In the genomic region with DNA sequence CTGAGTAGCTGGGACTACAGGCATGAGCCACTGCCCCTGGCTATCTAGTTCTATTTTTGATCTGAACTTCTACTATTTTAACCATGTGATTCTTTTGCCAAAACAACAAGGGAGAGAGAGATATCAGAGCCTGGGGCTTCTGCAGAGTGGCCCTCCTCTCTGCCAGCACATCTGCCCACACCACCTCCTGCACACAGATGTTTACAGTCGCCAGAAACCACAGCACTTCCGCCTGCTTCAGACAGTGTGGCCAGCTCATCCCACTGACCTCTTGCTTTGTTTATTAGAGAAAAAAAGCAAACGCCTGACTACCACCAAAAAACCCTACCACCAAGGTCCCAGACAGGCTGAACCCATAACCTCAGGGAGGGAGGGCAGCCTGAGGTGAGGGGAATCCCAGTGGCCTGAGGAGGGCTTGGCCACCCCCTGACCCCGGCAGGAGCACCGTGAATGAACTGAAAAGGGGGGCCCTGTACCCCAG, we compare ENCODE assay signal across 1 cellular context.
TF ChIP-seq lines count a peak whose summit lies in the region.

No MANE protein-coding gene starts in this region.

TF ChIP-seq in K562, 482 proteins besides CTCF, POLR2A, EP300 and RAD21 (continued from another document and continues in another):
- TF ChIP-seq NKRF (IDR thresholded peaks at IDR 0.05; ENCODE audit: borderline replicate concordance) (no peak), PTRF (tag; IDR thresholded peaks at IDR 0.05) (0 out of 2 replicates have a peak, but pooled peaks have one; percentile 5), STAT5B (CRISPR knock-in tag; IDR thresholded peaks at IDR 0.05) (no peak), HNRNPLL (IDR thresholded peaks at IDR 0.05; ENCODE audit: low read depth, low read length, poor library complexity, severe bottlenecking) (no peak), MAZ (CRISPR knock-in tag; conservative IDR thresholded peaks at IDR 0.05 in 1 of 2, IDR thresholded peaks at IDR 0.05 in 1 of 2) (peak in 1 of 2 experiments; percentile 61; a peak in 2 of 4 replicates), ZNF444 (CRISPR knock-in tag; IDR thresholded peaks at IDR 0.05) (no peak), HDAC1 (IDR thresholded peaks at IDR 0.05) (peak in 1 of 2 experiments; percentile 21; a peak in 1 of 4 replicates), KDM5B (IDR thresholded peaks at IDR 0.05; ENCODE audit: insufficient replicate concordance, low read depth, low read length) (peak; percentile 28), FIP1L1 (IDR thresholded peaks at IDR 0.05; ENCODE audit: low read depth, low read length, poor library complexity, severe bottlenecking) (no peak), XRCC4 (IDR thresholded peaks at IDR 0.05; ENCODE audit: extremely low read depth, insufficient read depth, insufficient read length) (no peak), RBM14 (IDR thresholded peaks at IDR 0.05; ENCODE audit: borderline replicate concordance, insufficient read depth, low read depth, low read length) (no peak), CHD4 (IDR thresholded peaks at IDR 0.05; ENCODE audit: insufficient read depth, insufficient replicate concordance, low read depth, low read length, poor library complexity, severe bottlenecking) (no peak), ZNF263 (CRISPR knock-in tag; IDR thresholded peaks at IDR 0.05; ENCODE audit: borderline replicate concordance) (peak; percentile 17; the same call in 1 of the 2 replicates), ARID1B (IDR thresholded peaks at IDR 0.05) (peak; percentile 72), NRF1 (conservative IDR thresholded peaks at IDR 0.05 in 1 of 2, IDR thresholded peaks at IDR 0.05 in 1 of 2) (peak in 1 of 2 experiments; percentile 33; a peak in 1 of 4 replicates), MECOM (CRISPR knock-in tag; IDR thresholded peaks at IDR 0.05) (peak; percentile 51; the same call in 1 of the 2 replicates), E2F3 (CRISPR knock-in tag; IDR thresholded peaks at IDR 0.05) (no peak), ID3 (CRISPR knock-in tag; IDR thresholded peaks at IDR 0.05) (no peak), ID3 (tag; IDR thresholded peaks at IDR 0.05) (peak; percentile 73; the same call in 1 of the 2 replicates), ZKSCAN8 (CRISPR knock-in tag; IDR thresholded peaks at IDR 0.05) (peak; percentile 69; the same call in 1 of the 2 replicates), PCBP1 (IDR thresholded peaks at IDR 0.05; ENCODE audit: low read depth, low read length, poor library complexity, severe bottlenecking) (no peak), ERF (CRISPR knock-in tag; IDR thresholded peaks at IDR 0.05) (peak; percentile 70; the same call in 1 of the 2 replicates), RBM25 (IDR thresholded peaks at IDR 0.05; ENCODE audit: low read depth, low read length, severe bottlenecking) (no peak), SREBF1 (IDR thresholded peaks at IDR 0.05; ENCODE audit: borderline replicate concordance, low read depth, low read length) (no peak), POU5F1 (IDR thresholded peaks at IDR 0.05; ENCODE audit: borderline replicate concordance, low read depth, low read length, partially characterized antibody) (no peak), ZNF324 (CRISPR knock-in tag; IDR thresholded peaks at IDR 0.05) (no peak), ZNF584 (CRISPR knock-in tag; IDR thresholded peaks at IDR 0.05; ENCODE audit: low read depth) (peak; percentile 50; the same call in 1 of the 2 replicates), ETV1 (tag; conservative IDR thresholded peaks at IDR 0.05; ENCODE audit: low read depth) (peak; percentile 85), ZNF175 (CRISPR knock-in tag; IDR thresholded peaks at IDR 0.05; ENCODE audit: low read depth) (no peak), POLR2B (IDR thresholded peaks at IDR 0.05; ENCODE audit: low read depth, partially characterized antibody) (no peak), ELF2 (CRISPR knock-in tag; IDR thresholded peaks at IDR 0.05) (no peak), MYBL2 (IDR thresholded peaks at IDR 0.05; ENCODE audit: low read depth) (no peak), MYBL2 (CRISPR knock-in tag; IDR thresholded peaks at IDR 0.05; ENCODE audit: borderline replicate concordance) (no peak), NELFE (IDR thresholded peaks at IDR 0.05; ENCODE audit: insufficient read depth, insufficient read length) (no peak), LCOR (CRISPR knock-in tag; IDR thresholded peaks at IDR 0.05) (peak; percentile 45; the same call in 1 of the 2 replicates), NR4A1 (CRISPR knock-in tag; IDR thresholded peaks at IDR 0.05) (no peak), NR4A1 (tag; IDR thresholded peaks at IDR 0.05) (no peak), ZNF253 (CRISPR knock-in tag; conservative IDR thresholded peaks at IDR 0.05) (no peak), TOE1 (IDR thresholded peaks at IDR 0.05; ENCODE audit: borderline replicate concordance) (no peak), TOE1 (CRISPR knock-in tag; IDR thresholded peaks at IDR 0.05; ENCODE audit: borderline replicate concordance, low read depth) (no peak), NFIC (IDR thresholded peaks at IDR 0.05) (0 out of 2 replicates have a peak, but pooled peaks have one; percentile 28), HMG20B (CRISPR knock-in tag; IDR thresholded peaks at IDR 0.05) (no peak), ZBTB17 (CRISPR knock-in tag; IDR thresholded peaks at IDR 0.05) (peak; percentile 63; the same call in 1 of the 2 replicates), LARP7 (IDR thresholded peaks at IDR 0.05) (0 out of 2 replicates have a peak, but pooled peaks have one; percentile 49), NCOA1 (IDR thresholded peaks at IDR 0.05; ENCODE audit: low read depth) (peak; percentile 17; the same call in 1 of the 2 replicates)
- TF ChIP-seq, protein P1, sequence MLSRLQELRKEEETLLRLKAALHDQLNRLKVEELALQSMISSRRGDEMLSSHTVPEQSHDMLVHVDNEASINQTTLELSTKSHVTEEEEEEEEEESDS (CRISPR knock-in tag; IDR thresholded peaks at IDR 0.05) = no peak
- TF ChIP-seq, protein P2, sequence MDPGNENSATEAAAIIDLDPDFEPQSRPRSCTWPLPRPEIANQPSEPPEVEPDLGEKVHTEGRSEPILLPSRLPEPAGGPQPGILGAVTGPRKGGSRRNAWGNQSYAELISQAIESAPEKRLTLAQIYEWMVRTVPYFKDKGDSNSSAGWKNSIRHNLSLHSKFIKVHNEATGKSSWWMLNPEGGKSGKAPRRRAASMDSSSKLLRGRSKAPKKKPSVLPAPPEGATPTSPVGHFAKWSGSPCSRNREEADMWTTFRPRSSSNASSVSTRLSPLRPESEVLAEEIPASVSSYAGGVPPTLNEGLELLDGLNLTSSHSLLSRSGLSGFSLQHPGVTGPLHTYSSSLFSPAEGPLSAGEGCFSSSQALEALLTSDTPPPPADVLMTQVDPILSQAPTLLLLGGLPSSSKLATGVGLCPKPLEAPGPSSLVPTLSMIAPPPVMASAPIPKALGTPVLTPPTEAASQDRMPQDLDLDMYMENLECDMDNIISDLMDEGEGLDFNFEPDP (CRISPR knock-in tag; IDR thresholded peaks at IDR 0.05) = no peak
- TF ChIP-seq, protein P3, sequence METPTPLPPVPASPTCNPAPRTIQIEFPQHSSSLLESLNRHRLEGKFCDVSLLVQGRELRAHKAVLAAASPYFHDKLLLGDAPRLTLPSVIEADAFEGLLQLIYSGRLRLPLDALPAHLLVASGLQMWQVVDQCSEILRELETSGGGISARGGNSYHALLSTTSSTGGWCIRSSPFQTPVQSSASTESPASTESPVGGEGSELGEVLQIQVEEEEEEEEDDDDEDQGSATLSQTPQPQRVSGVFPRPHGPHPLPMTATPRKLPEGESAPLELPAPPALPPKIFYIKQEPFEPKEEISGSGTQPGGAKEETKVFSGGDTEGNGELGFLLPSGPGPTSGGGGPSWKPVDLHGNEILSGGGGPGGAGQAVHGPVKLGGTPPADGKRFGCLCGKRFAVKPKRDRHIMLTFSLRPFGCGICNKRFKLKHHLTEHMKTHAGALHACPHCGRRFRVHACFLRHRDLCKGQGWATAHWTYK (CRISPR knock-in tag; IDR thresholded peaks at IDR 0.05) = 0 out of 2 replicates have a peak, but pooled peaks have one; percentile 53
- TF ChIP-seq, protein P4, sequence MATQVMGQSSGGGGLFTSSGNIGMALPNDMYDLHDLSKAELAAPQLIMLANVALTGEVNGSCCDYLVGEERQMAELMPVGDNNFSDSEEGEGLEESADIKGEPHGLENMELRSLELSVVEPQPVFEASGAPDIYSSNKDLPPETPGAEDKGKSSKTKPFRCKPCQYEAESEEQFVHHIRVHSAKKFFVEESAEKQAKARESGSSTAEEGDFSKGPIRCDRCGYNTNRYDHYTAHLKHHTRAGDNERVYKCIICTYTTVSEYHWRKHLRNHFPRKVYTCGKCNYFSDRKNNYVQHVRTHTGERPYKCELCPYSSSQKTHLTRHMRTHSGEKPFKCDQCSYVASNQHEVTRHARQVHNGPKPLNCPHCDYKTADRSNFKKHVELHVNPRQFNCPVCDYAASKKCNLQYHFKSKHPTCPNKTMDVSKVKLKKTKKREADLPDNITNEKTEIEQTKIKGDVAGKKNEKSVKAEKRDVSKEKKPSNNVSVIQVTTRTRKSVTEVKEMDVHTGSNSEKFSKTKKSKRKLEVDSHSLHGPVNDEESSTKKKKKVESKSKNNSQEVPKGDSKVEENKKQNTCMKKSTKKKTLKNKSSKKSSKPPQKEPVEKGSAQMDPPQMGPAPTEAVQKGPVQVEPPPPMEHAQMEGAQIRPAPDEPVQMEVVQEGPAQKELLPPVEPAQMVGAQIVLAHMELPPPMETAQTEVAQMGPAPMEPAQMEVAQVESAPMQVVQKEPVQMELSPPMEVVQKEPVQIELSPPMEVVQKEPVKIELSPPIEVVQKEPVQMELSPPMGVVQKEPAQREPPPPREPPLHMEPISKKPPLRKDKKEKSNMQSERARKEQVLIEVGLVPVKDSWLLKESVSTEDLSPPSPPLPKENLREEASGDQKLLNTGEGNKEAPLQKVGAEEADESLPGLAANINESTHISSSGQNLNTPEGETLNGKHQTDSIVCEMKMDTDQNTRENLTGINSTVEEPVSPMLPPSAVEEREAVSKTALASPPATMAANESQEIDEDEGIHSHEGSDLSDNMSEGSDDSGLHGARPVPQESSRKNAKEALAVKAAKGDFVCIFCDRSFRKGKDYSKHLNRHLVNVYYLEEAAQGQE (CRISPR knock-in tag; IDR thresholded peaks at IDR 0.05; ENCODE audit: low read depth) = 0 out of 2 replicates have a peak, but pooled peaks have one; percentile 53
- TF ChIP-seq, protein P5, sequence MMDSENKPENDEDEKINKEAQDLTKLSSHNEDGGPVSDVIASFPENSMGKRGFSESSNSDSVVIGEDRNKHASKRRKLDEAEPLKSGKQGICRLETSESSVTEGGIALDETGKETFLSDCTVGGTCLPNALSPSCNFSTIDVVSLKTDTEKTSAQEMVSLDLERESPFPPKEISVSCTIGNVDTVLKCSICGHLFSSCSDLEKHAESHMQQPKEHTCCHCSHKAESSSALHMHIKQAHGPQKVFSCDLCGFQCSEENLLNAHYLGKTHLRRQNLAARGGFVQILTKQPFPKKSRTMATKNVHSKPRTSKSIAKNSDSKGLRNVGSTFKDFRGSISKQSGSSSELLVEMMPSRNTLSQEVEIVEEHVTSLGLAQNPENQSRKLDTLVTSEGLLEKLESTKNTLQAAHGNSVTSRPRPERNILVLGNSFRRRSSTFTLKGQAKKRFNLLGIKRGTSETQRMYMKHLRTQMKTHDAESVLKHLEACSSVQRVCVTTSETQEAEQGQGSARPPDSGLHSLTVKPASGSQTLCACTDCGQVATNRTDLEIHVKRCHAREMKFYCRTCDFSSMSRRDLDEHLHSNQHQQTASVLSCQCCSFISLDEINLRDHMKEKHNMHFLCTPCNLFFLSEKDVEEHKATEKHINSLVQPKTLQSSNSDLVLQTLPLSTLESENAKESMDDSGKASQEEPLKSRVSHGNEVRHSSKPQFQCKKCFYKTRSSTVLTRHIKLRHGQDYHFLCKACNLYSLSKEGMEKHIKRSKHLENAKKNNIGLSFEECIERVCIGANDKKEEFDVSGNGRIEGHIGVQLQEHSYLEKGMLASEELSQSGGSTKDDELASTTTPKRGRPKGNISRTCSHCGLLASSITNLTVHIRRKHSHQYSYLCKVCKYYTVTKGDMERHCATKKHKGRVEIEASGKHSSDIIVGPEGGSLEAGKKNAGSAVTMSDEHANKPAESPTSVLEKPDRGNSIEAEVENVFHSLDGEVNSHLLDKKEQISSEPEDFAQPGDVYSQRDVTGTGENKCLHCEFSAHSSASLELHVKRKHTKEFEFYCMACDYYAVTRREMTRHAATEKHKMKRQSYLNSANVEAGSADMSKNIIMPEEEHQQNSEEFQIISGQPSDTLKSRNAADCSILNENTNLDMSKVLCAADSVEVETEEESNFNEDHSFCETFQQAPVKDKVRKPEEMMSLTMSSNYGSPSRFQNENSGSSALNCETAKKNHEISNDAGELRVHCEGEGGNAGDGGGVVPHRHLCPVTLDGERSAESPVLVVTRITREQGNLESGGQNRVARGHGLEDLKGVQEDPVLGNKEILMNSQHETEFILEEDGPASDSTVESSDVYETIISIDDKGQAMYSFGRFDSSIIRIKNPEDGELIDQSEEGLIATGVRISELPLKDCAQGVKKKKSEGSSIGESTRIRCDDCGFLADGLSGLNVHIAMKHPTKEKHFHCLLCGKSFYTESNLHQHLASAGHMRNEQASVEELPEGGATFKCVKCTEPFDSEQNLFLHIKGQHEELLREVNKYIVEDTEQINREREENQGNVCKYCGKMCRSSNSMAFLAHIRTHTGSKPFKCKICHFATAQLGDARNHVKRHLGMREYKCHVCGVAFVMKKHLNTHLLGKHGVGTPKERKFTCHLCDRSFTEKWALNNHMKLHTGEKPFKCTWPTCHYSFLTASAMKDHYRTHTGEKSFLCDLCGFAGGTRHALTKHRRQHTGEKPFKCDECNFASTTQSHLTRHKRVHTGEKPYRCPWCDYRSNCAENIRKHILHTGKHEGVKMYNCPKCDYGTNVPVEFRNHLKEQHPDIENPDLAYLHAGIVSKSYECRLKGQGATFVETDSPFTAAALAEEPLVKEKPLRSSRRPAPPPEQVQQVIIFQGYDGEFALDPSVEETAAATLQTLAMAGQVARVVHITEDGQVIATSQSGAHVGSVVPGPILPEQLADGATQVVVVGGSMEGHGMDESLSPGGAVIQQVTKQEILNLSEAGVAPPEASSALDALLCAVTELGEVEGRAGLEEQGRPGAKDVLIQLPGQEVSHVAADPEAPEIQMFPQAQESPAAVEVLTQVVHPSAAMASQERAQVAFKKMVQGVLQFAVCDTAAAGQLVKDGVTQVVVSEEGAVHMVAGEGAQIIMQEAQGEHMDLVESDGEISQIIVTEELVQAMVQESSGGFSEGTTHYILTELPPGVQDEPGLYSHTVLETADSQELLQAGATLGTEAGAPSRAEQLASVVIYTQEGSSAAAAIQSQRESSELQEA (IDR thresholded peaks at IDR 0.05; ENCODE audit: low read depth) = no peak
